In genomic region chr10:86957471-86958108, GRCh38 we compare ENCODE assay signal across 11 cellular contexts. TPM values are rescaled to one million over a fixed set of nuclear protein-coding genes. Genes with fewer than 3 reads are reported as not detected.
DNase-seq lines count a peak whose midpoint lies in the region; TF ChIP-seq lines count a peak whose summit lies in the region.
"Had no signal": no experiment of that assay in that cellular context is flagged by ENCODE, and none has a peak within 500 bp of the region (broad histone marks: within the 10 kb centered on the region; RNA-seq: fewer than 3 reads in every experiment).

MMRN2 (minus strand) TSS chr10:86957615; CDS start chr10:86957541, 74 bp downstream.

- H3K27me3 ChIP-seq in adrenal gland = no peaks in the 10 kb centered on the region
- H3K27me3 ChIP-seq in osteoblast (ENCODE audit: insufficient read depth, low read length) = no peaks in the 10 kb centered on the region
- no peaks in the 10 kb centered on the region for H3K27me3 ChIP-seq in vagina

- peak within 1 kb of the TSS in 4 of 5 donors; percentile 24 to 94 (median 92) for H3K27ac ChIP-seq in adrenal gland
- H3K27ac ChIP-seq in osteoblast (ENCODE audit: low read depth, low read length) = no peak within 1 kb of the TSS
- H3K27ac ChIP-seq in vagina = peak within 1 kb of the TSS; percentile 91

- no peaks in the 10 kb centered on the region for H3K79me2 ChIP-seq in osteoblast (ENCODE audit: insufficient read depth, low read length)

- TF ChIP-seq POLR2A in adrenal gland (IDR thresholded peaks at IDR 0.05) (no peak), vagina (IDR thresholded peaks at IDR 0.05) (no peak), erythroblast (IDR thresholded peaks at IDR 0.05; ENCODE audit: low read length) (no peak)

- peak within 1 kb of the TSS in 2 of 4 donors; percentile 22 to 57 for H3K4me3 ChIP-seq in adrenal gland
- H3K4me3 ChIP-seq in osteoblast (ENCODE audit: insufficient read depth, low read length) = no peak within 1 kb of the TSS
- peak within 1 kb of the TSS; percentile 34 to 35 for H3K4me3 ChIP-seq in vagina

- WGBS in adrenal gland, 4 donors = 65 to 80% (median 67%) methylated on average over 7 to 9 of the region's 9 CpGs

- H3K36me3 ChIP-seq in adrenal gland (replicated peaks in 1 of 2) = no peaks in the 10 kb centered on the region
- H3K36me3 ChIP-seq in osteoblast (ENCODE audit: insufficient read depth, low read length) = no peaks in the 10 kb centered on the region
- no peaks in the 10 kb centered on the region for H3K36me3 ChIP-seq in vagina

- H3K4me1 ChIP-seq in adrenal gland (replicated peaks in 1 of 2) (peaks cover 52 to 65% of the 10 kb centered on the region in 2 donors), osteoblast (ENCODE audit: insufficient read depth, low read length) (peaks cover 20% of the 10 kb centered on the region), vagina (peaks cover 70% of the 10 kb centered on the region)

- no peaks in the 10 kb centered on the region for H4K20me1 ChIP-seq in osteoblast (ENCODE audit: insufficient read depth, low read length)

- peak within 1 kb of the TSS; percentile 5 for H3K4me2 ChIP-seq in osteoblast (ENCODE audit: insufficient read depth, low read length)

- DNase-seq in adrenal gland = peak in 4 of 7 donors; percentile 21 to 61 (median 34)
- DNase-seq in cardiac septum (ENCODE audit: low spot score) = no peak
- peak; percentile 83 for DNase-seq in osteoblast (ENCODE audit: insufficient read length, low spot score, missing footprints)
- peak in 1 of 2 donors; percentile 84 for DNase-seq in vagina (ENCODE audit: extremely low spot score in 2 of 2)
- no peak for DNase-seq in AG08396 (ENCODE audit: low spot score)
- no peak for DNase-seq in NCI-H128 (lab: John Stamatoyannopoulos, UW; ENCODE audit: unreplicated experiment)
- DNase-seq in erythroblast (lab: John Stamatoyannopoulos, UW) = no peak
- DNase-seq: NCI-H774; stimulated activated naive B cell treated with anti-CD40 and anti-IgM and Interleukin-4, amounts not matched to agents 10 μg/mL and 1 μg/mL and 100 μg/mL, for 72 hours; T-helper 1 cell had no signal

- H3K9me3 ChIP-seq in adrenal gland (replicated peaks in 1 of 3) (no peaks in the 10 kb centered on the region), osteoblast (ENCODE audit: low read depth, low read length) (no peaks in the 10 kb centered on the region), vagina (no peaks in the 10 kb centered on the region)

- no peak for TF ChIP-seq CTCF in adrenal gland (IDR thresholded peaks at IDR 0.05)
- TF ChIP-seq CTCF in osteoblast (IDR thresholded peaks at IDR 0.05; ENCODE audit: extremely low read depth, low read depth, low read length) = no peak
- TF ChIP-seq CTCF in vagina (IDR thresholded peaks at IDR 0.05) = no peak

- intact Hi-C loops in adrenal gland (cut with DNase I) = no loop called here
- intact Hi-C loops in cardiac septum (cut with DNase I) = no loop called here
- intact Hi-C loops in vagina (cut with DNase I) = no loop called here

- peak within 1 kb of the TSS; percentile 68 for H2AFZ ChIP-seq in osteoblast (ENCODE audit: low read length)

RNA-seq across cellular contexts. Expression of gene MMRN2, which starts in this region (rescaled TPM):
- total RNA-seq in adrenal gland (10 to 100 TPM; 26.3 to 44.2 (median 36.6) TPM), cardiac septum (28.0 TPM), osteoblast (1.1 and 3.5 TPM in 2 replicates), vagina (57.2 TPM)
- polyA plus RNA-seq in adrenal gland = 10 to 100 TPM in 2 of 3 donors, 1 to 10 TPM in 1; 9.5 to 16.5 (median 13.4) TPM
- polyA plus RNA-seq: IgD-negative memory B cell had no signal

Comparison
In these comparisons a context has a peak if more than half of its experiments do, and no peak if none do; other contexts are left out.
1. DNase-seq: peak in adrenal gland (4 of 7) and osteoblast (single experiment); none in cardiac septum (single experiment), AG08396 (single experiment), NCI-H128 (single experiment) and erythroblast (0 of 2).